ENCODE assay signal across 1 cellular context in the genomic region with DNA sequence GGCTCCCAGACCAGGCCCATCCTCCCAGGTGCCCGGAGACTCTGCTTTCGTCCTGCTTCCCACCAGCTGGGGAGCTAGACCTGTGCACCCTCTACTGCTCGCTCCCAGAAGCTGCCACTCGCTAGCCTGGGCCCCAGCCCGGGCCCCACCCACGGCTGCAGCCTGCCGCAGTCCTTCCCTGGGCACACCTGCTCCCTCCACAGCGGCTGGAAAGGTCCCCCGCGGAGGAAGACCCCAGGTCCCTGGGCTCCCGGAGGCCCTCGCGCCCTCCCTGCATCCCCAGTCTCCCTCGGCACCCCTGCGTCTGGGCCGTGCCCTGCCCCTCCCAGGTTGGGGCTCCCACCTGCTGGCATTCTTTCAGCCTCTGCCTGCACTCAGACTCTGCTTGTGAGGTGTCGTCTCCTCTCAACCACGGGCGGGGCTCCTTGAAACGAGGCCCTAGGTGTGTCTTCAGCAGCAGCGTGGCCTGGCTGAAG.
TF ChIP-seq lines count a peak whose summit lies in the region.

No MANE protein-coding gene starts in this region.

TF ChIP-seq in HCT116, 20 proteins besides CTCF, POLR2A, EP300 and RAD21 (continued from another document):
- no peak for TF ChIP-seq ELF1 (IDR thresholded peaks at IDR 0.05; ENCODE audit: borderline replicate concordance, low read depth)
- no peak for TF ChIP-seq ATF3 (IDR thresholded peaks at IDR 0.05)
- TF ChIP-seq, protein P1, sequence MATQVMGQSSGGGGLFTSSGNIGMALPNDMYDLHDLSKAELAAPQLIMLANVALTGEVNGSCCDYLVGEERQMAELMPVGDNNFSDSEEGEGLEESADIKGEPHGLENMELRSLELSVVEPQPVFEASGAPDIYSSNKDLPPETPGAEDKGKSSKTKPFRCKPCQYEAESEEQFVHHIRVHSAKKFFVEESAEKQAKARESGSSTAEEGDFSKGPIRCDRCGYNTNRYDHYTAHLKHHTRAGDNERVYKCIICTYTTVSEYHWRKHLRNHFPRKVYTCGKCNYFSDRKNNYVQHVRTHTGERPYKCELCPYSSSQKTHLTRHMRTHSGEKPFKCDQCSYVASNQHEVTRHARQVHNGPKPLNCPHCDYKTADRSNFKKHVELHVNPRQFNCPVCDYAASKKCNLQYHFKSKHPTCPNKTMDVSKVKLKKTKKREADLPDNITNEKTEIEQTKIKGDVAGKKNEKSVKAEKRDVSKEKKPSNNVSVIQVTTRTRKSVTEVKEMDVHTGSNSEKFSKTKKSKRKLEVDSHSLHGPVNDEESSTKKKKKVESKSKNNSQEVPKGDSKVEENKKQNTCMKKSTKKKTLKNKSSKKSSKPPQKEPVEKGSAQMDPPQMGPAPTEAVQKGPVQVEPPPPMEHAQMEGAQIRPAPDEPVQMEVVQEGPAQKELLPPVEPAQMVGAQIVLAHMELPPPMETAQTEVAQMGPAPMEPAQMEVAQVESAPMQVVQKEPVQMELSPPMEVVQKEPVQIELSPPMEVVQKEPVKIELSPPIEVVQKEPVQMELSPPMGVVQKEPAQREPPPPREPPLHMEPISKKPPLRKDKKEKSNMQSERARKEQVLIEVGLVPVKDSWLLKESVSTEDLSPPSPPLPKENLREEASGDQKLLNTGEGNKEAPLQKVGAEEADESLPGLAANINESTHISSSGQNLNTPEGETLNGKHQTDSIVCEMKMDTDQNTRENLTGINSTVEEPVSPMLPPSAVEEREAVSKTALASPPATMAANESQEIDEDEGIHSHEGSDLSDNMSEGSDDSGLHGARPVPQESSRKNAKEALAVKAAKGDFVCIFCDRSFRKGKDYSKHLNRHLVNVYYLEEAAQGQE (IDR thresholded peaks at IDR 0.05; ENCODE audit: low read depth): no peak
- no peak for TF ChIP-seq YY1 (IDR thresholded peaks at IDR 0.05; ENCODE audit: extremely low read depth, insufficient replicate concordance, low read depth, low read length)
- no peak for TF ChIP-seq EGR1 (IDR thresholded peaks at IDR 0.05; ENCODE audit: low read depth)
- TF ChIP-seq ZBTB33 (IDR thresholded peaks at IDR 0.05; ENCODE audit: extremely low read depth, insufficient replicate concordance, low read length): no peak
